In genomic region chr11:126105748-126106080, GRCh38 we compare ENCODE assay signal across 36 cellular contexts.
"Had no signal": no experiment of that assay in that cellular context is flagged by ENCODE, and none has a peak within 500 bp of the region (broad histone marks: within the 10 kb centered on the region; RNA-seq: fewer than 3 reads in every experiment).

No MANE protein-coding gene starts in this region.

- H3K4me3 Mint-ChIP-seq: activated CD4-positive, alpha-beta memory T cell treated with anti-CD3 and anti-CD28 coated beads, Interleukin-2, amount 10 ng/mL, durations not matched to agents 7 days and 5 days; activated CD8-positive, alpha-beta memory T cell treated with anti-CD3 and anti-CD28 coated beads, Interleukin-2, amount 10 ng/mL, durations not matched to agents 7 days and 5 days; activated naive CD8-positive, alpha-beta T cell treated with anti-CD3 and anti-CD28 coated beads for 36 hours; activated T-helper 17 cell treated with anti-CD3 and anti-CD28 coated beads, Interleukin-2, amount 50 U/mL, for 72 hours; T-cell had no signal

- H3K4me3 ChIP-seq: Peyer's patch had no signal

- DNase-seq: activated CD4-positive, alpha-beta memory T cell treated with anti-CD3 and anti-CD28 coated beads, Interleukin-2, amount 10 ng/mL, durations not matched to agents 7 days and 5 days; activated CD4-positive, alpha-beta T cell treated with anti-CD3 and anti-CD28 coated beads for 1 hour; activated CD4-positive, alpha-beta T cell treated with anti-CD3 and anti-CD28 coated beads for 48 hours; activated CD4-positive, CD25-positive, alpha-beta regulatory T cell; activated CD8-positive, alpha-beta memory T cell treated with anti-CD3 and anti-CD28 coated beads for 24 hours; activated CD8-positive, alpha-beta memory T cell treated with anti-CD3 and anti-CD28 coated beads, Interleukin-2, amount 10 ng/mL, durations not matched to agents 7 days and 5 days; activated CD8-positive, alpha-beta memory T cell treated with anti-CD3 and anti-CD28 coated beads, Interleukin-2, amount 50 U/mL, for 48 hours; activated effector memory CD4-positive, alpha-beta T cell treated with anti-CD3 and anti-CD28 coated beads, Interleukin-2, amount 50 U/mL, for 16 hours; activated naive CD4-positive, alpha-beta T cell; activated naive CD4-positive, alpha-beta T cell treated with anti-CD3 and anti-CD28 coated beads, Interleukin-2, amount 50 U/mL, for 16 hours; activated naive CD8-positive, alpha-beta T cell treated with anti-CD3 and anti-CD28 coated beads for 36 hours; activated T-cell treated with anti-CD3 and anti-CD28 coated beads, Interleukin-2, amount 50 U/mL, for 48 hours; amniotic stem cell; aorta; brain microvascular endothelial cell; central memory CD4-positive, alpha-beta T cell; KG1; MM.1S; NCI-H1105; NCI-H1417 treated with DMSO at 0.1 percent for 48 hours; NCI-H187 treated with DMSO at 0.1 percent for 48 hours; NCI-H2081 treated with DMSO at 0.1 percent for 48 hours; NCI-H345; NCI-H524 treated with DMSO at 0.1 percent for 48 hours; NCI-H748 treated with DMSO at 0.1 percent for 48 hours; NK-92 treated with Interleukin-12 subunit alpha and Interleukin-12 subunit beta, amount 100 ng/mL, for 24 hours; PC-3; Peyer's patch; RPMI8226; SIG-M5; T-cell; T-helper 2 cell; T-helper 9 cell; WERI-Rb-1 had no signal

- H3K36me3 ChIP-seq: brain microvascular endothelial cell, Peyer's patch, WERI-Rb-1 had no signal

- H3K27me3 ChIP-seq: brain microvascular endothelial cell, Peyer's patch had no signal

- H3K9me3 Mint-ChIP-seq: activated CD4-positive, alpha-beta memory T cell treated with anti-CD3 and anti-CD28 coated beads, Interleukin-2, amount 10 ng/mL, durations not matched to agents 7 days and 5 days; activated naive CD8-positive, alpha-beta T cell treated with anti-CD3 and anti-CD28 coated beads for 36 hours; activated T-helper 17 cell treated with anti-CD3 and anti-CD28 coated beads, Interleukin-2, amount 50 U/mL, for 72 hours; T-cell had no signal

- ATAC-seq: activated CD8-positive, alpha-beta memory T cell treated with anti-CD3 and anti-CD28 coated beads, Interleukin-2, amount 10 ng/mL, durations not matched to agents 7 days and 5 days; activated T-helper 17 cell treated with anti-CD3 and anti-CD28 coated beads, Interleukin-2, amount 50 U/mL, for 72 hours; PC-3; SK-N-SH treated with all-trans-retinoic acid at 6 μM for 48 hours; T-cell had no signal

- H3K9me3 ChIP-seq: Peyer's patch had no signal

- H3K4me1 Mint-ChIP-seq: activated naive CD8-positive, alpha-beta T cell treated with anti-CD3 and anti-CD28 coated beads for 36 hours; activated T-helper 17 cell treated with anti-CD3 and anti-CD28 coated beads, Interleukin-2, amount 50 U/mL, for 72 hours; T-cell had no signal

- H3K27ac ChIP-seq: brain microvascular endothelial cell, Peyer's patch, WERI-Rb-1 had no signal

- H3K36me3 Mint-ChIP-seq: activated CD8-positive, alpha-beta memory T cell treated with anti-CD3 and anti-CD28 coated beads, Interleukin-2, amount 10 ng/mL, durations not matched to agents 7 days and 5 days; activated naive CD8-positive, alpha-beta T cell treated with anti-CD3 and anti-CD28 coated beads for 36 hours; T-cell had no signal

- H3K27ac Mint-ChIP-seq: activated CD4-positive, alpha-beta memory T cell treated with anti-CD3 and anti-CD28 coated beads, Interleukin-2, amount 10 ng/mL, durations not matched to agents 7 days and 5 days; activated CD8-positive, alpha-beta memory T cell treated with anti-CD3 and anti-CD28 coated beads, Interleukin-2, amount 10 ng/mL, durations not matched to agents 7 days and 5 days; activated naive CD8-positive, alpha-beta T cell treated with anti-CD3 and anti-CD28 coated beads for 36 hours; activated T-helper 17 cell treated with anti-CD3 and anti-CD28 coated beads, Interleukin-2, amount 50 U/mL, for 72 hours; T-cell had no signal

- H3K27me3 Mint-ChIP-seq: activated CD4-positive, alpha-beta memory T cell treated with anti-CD3 and anti-CD28 coated beads, Interleukin-2, amount 10 ng/mL, durations not matched to agents 7 days and 5 days; activated CD8-positive, alpha-beta memory T cell treated with anti-CD3 and anti-CD28 coated beads, Interleukin-2, amount 10 ng/mL, durations not matched to agents 7 days and 5 days; activated naive CD8-positive, alpha-beta T cell treated with anti-CD3 and anti-CD28 coated beads for 36 hours; activated T-helper 17 cell treated with anti-CD3 and anti-CD28 coated beads, Interleukin-2, amount 50 U/mL, for 72 hours; T-cell had no signal
